31 cellular contexts compared by ENCODE assay signal in genomic region chr12:100992194-100992593, GRCh38.
"Had no signal": no experiment of that assay in that cellular context is flagged by ENCODE, and none has a peak within 500 bp of the region (broad histone marks: within the 10 kb centered on the region; RNA-seq: fewer than 3 reads in every experiment).

No MANE protein-coding gene starts in this region.

- H3K27me3 ChIP-seq: adrenal gland, ascending aorta, body of pancreas, brain microvascular endothelial cell, breast epithelium, cardiac muscle cell had no signal

- DNase-seq: activated effector memory CD4-positive, alpha-beta T cell treated with anti-CD3 and anti-CD28 coated beads, Interleukin-2, amount 50 U/mL, for 16 hours; activated effector memory CD4-positive, alpha-beta T cell treated with Interleukin-2 at 50 U/mL for 16 hours; activated gamma-delta T cell; activated gamma-delta T cell treated with Interleukin-2 at 50 U/mL for 16 hours; activated naive CD4-positive, alpha-beta T cell; activated naive CD4-positive, alpha-beta T cell treated with anti-CD3 and anti-CD28 coated beads for 36 hours; activated naive CD4-positive, alpha-beta T cell treated with anti-CD3 and anti-CD28 coated beads, Interleukin-2, amount 10 ng/mL, durations not matched to agents 7 days and 5 days; activated naive CD4-positive, alpha-beta T cell treated with anti-CD3 and anti-CD28 coated beads, Interleukin-2, amount 50 U/mL, for 16 hours; activated naive CD4-positive, alpha-beta T cell treated with Interleukin-2 at 50 U/mL for 16 hours; activated naive CD8-positive, alpha-beta T cell treated with anti-CD3 and anti-CD28 coated beads for 36 hours; activated naive CD8-positive, alpha-beta T cell treated with anti-CD3 and anti-CD28 coated beads, Interleukin-2, amount 10 ng/mL, durations not matched to agents 7 days and 5 days; activated naive CD8-positive, alpha-beta T cell treated with anti-CD3 and anti-CD28 coated beads, Interleukin-2, amount 50 U/mL, for 24 hours; activated T-cell treated with anti-CD3 and anti-CD28 coated beads, Interleukin-2, amount 50 U/mL, for 24 hours; activated T-cell treated with anti-CD3 and anti-CD28 coated beads, Interleukin-2, amount 50 U/mL, for 4 hours; activated T-cell treated with anti-CD3 and anti-CD28 coated beads, Interleukin-2, amount 50 U/mL, for 48 hours; activated T-cell treated with anti-CD3 and anti-CD28 coated beads, Interleukin-2, amount 50 U/mL, for 72 hours; adrenal gland; amniotic stem cell; amygdala; anterior cingulate cortex; aorta; body of pancreas; brain microvascular endothelial cell; caudate nucleus; central memory CD4-positive, alpha-beta T cell; cerebellar nuclear complex had no signal

- H3K9me3 ChIP-seq: adrenal gland, ascending aorta, body of pancreas, breast epithelium had no signal

- H3K4me3 ChIP-seq: adrenal gland, ascending aorta, body of pancreas, breast epithelium, cardiac muscle cell had no signal

- H3K27ac ChIP-seq: adrenal gland, ascending aorta, body of pancreas, brain microvascular endothelial cell, breast epithelium, cardiac muscle cell had no signal

- H3K4me1 ChIP-seq: adrenal gland, breast epithelium had no signal

- H3K36me3 ChIP-seq: adrenal gland, ascending aorta, brain microvascular endothelial cell, breast epithelium, cardiac muscle cell had no signal

- FAIRE-seq: astrocyte, bronchial epithelial cell had no signal
